Comparison of ENCODE assay signal across 1 cellular context in the genomic region with DNA sequence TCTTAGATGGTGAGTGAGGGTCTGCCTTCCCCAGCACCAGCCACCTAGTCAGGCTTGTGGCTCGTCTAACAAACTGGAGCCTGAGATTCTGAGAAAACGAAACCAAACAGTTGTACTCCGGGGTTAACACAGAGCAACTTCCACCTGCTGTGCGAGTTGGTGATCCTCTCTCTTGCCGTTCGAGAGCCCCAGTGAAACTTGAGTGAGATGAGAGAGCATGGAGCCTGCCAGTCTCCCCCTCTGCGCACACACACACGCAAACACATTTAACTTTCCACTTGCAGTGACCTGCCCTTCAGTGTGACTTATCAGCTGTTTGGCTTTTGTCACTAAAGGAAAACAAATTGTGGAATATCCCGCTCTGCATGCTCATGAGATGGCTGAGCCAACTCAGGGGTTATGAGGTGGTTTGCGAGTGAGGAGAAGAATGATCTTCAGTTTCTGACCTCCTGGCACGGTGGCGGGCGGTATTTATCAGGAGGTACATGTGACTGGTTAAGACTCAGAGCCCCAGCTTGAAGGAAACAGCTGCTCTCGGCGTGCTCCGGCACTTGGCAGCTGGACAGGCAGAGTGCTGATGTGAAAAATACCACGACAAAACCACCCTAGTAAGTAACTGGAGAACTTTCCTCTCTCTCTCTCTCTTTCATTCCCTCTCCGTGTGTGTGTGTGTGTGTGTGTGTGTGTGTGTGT.
TF ChIP-seq lines count a peak whose summit lies in the region.

A gene with protein sequence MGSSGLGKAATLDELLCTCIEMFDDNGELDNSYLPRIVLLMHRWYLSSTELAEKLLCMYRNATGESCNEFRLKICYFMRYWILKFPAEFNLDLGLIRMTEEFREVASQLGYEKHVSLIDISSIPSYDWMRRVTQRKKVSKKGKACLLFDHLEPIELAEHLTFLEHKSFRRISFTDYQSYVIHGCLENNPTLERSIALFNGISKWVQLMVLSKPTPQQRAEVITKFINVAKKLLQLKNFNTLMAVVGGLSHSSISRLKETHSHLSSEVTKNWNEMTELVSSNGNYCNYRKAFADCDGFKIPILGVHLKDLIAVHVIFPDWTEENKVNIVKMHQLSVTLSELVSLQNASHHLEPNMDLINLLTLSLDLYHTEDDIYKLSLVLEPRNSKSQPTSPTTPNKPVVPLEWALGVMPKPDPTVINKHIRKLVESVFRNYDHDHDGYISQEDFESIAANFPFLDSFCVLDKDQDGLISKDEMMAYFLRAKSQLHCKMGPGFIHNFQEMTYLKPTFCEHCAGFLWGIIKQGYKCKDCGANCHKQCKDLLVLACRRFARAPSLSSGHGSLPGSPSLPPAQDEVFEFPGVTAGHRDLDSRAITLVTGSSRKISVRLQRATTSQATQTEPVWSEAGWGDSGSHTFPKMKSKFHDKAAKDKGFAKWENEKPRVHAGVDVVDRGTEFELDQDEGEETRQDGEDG (plus strand): TSS at position 550 of the 693 bp plus-strand sequence. CDS start 38,488 bp downstream, outside the sequence.

TF ChIP-seq in HepG2, 621 proteins besides CTCF, POLR2A, EP300 and RAD21 (continued from another document and continues in another):
- no peak for TF ChIP-seq SETDB1 (CRISPR knock-in tag; IDR thresholded peaks at IDR 0.05; ENCODE audit: borderline replicate concordance)
- TF ChIP-seq AKAP8 (CRISPR knock-in tag; IDR thresholded peaks at IDR 0.05), result no peak
- no peak for TF ChIP-seq ZNF644 (CRISPR knock-in tag; IDR thresholded peaks at IDR 0.05; ENCODE audit: low read depth)
- TF ChIP-seq ELF3 (CRISPR knock-in tag; IDR thresholded peaks at IDR 0.05), result peak; percentile 5; the same call in 1 of the 2 replicates
- TF ChIP-seq, protein P1, sequence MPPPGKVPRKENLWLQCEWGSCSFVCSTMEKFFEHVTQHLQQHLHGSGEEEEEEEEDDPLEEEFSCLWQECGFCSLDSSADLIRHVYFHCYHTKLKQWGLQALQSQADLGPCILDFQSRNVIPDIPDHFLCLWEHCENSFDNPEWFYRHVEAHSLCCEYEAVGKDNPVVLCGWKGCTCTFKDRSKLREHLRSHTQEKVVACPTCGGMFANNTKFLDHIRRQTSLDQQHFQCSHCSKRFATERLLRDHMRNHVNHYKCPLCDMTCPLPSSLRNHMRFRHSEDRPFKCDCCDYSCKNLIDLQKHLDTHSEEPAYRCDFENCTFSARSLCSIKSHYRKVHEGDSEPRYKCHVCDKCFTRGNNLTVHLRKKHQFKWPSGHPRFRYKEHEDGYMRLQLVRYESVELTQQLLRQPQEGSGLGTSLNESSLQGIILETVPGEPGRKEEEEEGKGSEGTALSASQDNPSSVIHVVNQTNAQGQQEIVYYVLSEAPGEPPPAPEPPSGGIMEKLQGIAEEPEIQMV (CRISPR knock-in tag; IDR thresholded peaks at IDR 0.05; ENCODE audit: low read depth), result no peak
- no peak for TF ChIP-seq SALL2 (CRISPR knock-in tag; IDR thresholded peaks at IDR 0.05)
- TF ChIP-seq ZNF556 (CRISPR knock-in tag; IDR thresholded peaks at IDR 0.05; ENCODE audit: borderline replicate concordance), result no peak
- TF ChIP-seq KDM1A (CRISPR knock-in tag; IDR thresholded peaks at IDR 0.05), result no peak
- no peak for TF ChIP-seq EHMT2 (IDR thresholded peaks at IDR 0.05; ENCODE audit: borderline replicate concordance, low read depth, low read length)
- TF ChIP-seq, protein P2, sequence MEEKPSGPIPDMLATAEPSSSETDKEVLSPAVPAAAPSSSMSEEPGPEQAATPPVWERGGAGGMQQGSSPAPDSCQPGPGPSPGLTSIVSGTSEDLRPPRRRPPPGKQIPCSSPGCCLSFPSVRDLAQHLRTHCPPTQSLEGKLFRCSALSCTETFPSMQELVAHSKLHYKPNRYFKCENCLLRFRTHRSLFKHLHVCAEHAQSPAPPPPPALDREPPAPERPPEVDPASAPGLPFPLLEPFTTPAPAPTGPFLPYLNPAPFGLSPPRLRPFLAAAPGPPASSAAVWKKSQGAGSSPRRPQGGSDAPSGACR (CRISPR knock-in tag; IDR thresholded peaks at IDR 0.05), result peak; percentile 55; the same call in 1 of the 2 replicates
- TF ChIP-seq, protein P3, sequence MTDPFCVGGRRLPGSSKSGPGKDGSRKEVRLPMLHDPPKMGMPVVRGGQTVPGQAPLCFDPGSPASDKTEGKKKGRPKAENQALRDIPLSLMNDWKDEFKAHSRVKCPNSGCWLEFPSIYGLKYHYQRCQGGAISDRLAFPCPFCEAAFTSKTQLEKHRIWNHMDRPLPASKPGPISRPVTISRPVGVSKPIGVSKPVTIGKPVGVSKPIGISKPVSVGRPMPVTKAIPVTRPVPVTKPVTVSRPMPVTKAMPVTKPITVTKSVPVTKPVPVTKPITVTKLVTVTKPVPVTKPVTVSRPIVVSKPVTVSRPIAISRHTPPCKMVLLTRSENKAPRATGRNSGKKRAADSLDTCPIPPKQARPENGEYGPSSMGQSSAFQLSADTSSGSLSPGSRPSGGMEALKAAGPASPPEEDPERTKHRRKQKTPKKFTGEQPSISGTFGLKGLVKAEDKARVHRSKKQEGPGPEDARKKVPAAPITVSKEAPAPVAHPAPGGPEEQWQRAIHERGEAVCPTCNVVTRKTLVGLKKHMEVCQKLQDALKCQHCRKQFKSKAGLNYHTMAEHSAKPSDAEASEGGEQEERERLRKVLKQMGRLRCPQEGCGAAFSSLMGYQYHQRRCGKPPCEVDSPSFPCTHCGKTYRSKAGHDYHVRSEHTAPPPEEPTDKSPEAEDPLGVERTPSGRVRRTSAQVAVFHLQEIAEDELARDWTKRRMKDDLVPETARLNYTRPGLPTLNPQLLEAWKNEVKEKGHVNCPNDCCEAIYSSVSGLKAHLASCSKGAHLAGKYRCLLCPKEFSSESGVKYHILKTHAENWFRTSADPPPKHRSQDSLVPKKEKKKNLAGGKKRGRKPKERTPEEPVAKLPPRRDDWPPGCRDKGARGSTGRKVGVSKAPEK (CRISPR knock-in tag; IDR thresholded peaks at IDR 0.05; ENCODE audit: borderline replicate concordance), result peak; percentile 80; the same call in 1 of the 2 replicates
- TF ChIP-seq BORCS8-MEF2B (CRISPR knock-in tag; IDR thresholded peaks at IDR 0.05), result no peak
- TF ChIP-seq FOXJ3 (CRISPR knock-in tag; IDR thresholded peaks at IDR 0.05; ENCODE audit: borderline replicate concordance), result no peak
- TF ChIP-seq MEF2D (CRISPR knock-in tag; IDR thresholded peaks at IDR 0.05), result no peak
- TF ChIP-seq, protein P4, sequence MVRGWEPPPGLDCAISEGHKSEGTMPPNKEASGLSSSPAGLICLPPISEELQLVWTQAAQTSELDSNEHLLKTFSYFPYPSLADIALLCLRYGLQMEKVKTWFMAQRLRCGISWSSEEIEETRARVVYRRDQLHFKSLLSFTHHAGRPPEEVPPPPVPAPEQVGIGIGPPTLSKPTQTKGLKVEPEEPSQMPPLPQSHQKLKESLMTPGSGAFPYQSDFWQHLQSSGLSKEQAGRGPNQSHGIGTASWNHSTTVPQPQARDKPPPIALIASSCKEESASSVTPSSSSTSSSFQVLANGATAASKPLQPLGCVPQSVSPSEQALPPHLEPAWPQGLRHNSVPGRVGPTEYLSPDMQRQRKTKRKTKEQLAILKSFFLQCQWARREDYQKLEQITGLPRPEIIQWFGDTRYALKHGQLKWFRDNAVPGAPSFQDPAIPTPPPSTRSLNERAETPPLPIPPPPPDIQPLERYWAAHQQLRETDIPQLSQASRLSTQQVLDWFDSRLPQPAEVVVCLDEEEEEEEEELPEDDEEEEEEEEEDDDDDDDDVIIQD (CRISPR knock-in tag; IDR thresholded peaks at IDR 0.05; ENCODE audit: low read depth), result no peak
- no peak for TF ChIP-seq ZC3H13 (CRISPR knock-in tag; IDR thresholded peaks at IDR 0.05)
- no peak for TF ChIP-seq SCMH1 (CRISPR knock-in tag; IDR thresholded peaks at IDR 0.05; ENCODE audit: borderline replicate concordance)
- TF ChIP-seq GATA4 (IDR thresholded peaks at IDR 0.05; ENCODE audit: borderline replicate concordance, low read depth), result no peak
- TF ChIP-seq, protein P5, sequence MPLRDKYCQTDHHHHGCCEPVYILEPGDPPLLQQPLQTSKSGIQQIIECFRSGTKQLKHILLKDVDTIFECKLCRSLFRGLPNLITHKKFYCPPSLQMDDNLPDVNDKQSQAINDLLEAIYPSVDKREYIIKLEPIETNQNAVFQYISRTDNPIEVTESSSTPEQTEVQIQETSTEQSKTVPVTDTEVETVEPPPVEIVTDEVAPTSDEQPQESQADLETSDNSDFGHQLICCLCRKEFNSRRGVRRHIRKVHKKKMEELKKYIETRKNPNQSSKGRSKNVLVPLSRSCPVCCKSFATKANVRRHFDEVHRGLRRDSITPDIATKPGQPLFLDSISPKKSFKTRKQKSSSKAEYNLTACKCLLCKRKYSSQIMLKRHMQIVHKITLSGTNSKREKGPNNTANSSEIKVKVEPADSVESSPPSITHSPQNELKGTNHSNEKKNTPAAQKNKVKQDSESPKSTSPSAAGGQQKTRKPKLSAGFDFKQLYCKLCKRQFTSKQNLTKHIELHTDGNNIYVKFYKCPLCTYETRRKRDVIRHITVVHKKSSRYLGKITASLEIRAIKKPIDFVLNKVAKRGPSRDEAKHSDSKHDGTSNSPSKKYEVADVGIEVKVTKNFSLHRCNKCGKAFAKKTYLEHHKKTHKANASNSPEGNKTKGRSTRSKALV (CRISPR knock-in tag; IDR thresholded peaks at IDR 0.05), result no peak
- TF ChIP-seq, protein P6, sequence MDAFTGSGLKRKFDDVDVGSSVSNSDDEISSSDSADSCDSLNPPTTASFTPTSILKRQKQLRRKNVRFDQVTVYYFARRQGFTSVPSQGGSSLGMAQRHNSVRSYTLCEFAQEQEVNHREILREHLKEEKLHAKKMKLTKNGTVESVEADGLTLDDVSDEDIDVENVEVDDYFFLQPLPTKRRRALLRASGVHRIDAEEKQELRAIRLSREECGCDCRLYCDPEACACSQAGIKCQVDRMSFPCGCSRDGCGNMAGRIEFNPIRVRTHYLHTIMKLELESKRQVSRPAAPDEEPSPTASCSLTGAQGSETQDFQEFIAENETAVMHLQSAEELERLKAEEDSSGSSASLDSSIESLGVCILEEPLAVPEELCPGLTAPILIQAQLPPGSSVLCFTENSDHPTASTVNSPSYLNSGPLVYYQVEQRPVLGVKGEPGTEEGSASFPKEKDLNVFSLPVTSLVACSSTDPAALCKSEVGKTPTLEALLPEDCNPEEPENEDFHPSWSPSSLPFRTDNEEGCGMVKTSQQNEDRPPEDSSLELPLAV (CRISPR knock-in tag; conservative IDR thresholded peaks at IDR 0.05; ENCODE audit: low read depth), result no peak
- no peak for TF ChIP-seq ZNF282 (IDR thresholded peaks at IDR 0.05; ENCODE audit: partially characterized antibody)
- TF ChIP-seq ARHGAP35 (CRISPR knock-in tag; IDR thresholded peaks at IDR 0.05; ENCODE audit: borderline replicate concordance), result no peak
- no peak for TF ChIP-seq KLF15 (CRISPR knock-in tag; IDR thresholded peaks at IDR 0.05; ENCODE audit: borderline replicate concordance)
- TF ChIP-seq, protein P7, sequence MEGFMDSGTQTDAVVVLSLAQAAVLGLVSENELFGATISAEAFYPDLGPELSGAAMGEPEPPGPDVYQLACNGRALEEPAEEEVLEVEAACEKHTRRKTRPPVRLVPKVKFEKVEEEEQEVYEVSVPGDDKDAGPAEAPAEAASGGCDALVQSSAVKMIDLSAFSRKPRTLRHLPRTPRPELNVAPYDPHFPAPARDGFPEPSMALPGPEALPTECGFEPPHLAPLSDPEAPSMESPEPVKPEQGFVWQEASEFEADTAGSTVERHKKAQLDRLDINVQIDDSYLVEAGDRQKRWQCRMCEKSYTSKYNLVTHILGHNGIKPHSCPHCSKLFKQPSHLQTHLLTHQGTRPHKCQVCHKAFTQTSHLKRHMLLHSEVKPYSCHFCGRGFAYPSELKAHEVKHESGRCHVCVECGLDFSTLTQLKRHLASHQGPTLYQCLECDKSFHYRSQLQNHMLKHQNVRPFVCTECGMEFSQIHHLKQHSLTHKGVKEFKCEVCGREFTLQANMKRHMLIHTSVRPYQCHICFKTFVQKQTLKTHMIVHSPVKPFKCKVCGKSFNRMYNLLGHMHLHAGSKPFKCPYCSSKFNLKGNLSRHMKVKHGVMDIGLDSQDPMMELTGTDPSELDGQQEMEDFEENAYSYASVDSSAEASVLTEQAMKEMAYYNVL (CRISPR knock-in tag; IDR thresholded peaks at IDR 0.05; ENCODE audit: borderline replicate concordance), result peak; percentile 62; the same call in 1 of the 2 replicates
- TF ChIP-seq MED13 (CRISPR knock-in tag; IDR thresholded peaks at IDR 0.05), result no peak
- TF ChIP-seq ETV6 (CRISPR knock-in tag; conservative IDR thresholded peaks at IDR 0.05), result no peak
- no peak for TF ChIP-seq ADNP (CRISPR knock-in tag; IDR thresholded peaks at IDR 0.05)
- no peak for TF ChIP-seq ZNF550 (CRISPR knock-in tag; IDR thresholded peaks at IDR 0.05; ENCODE audit: borderline replicate concordance)
- TF ChIP-seq, protein P8, sequence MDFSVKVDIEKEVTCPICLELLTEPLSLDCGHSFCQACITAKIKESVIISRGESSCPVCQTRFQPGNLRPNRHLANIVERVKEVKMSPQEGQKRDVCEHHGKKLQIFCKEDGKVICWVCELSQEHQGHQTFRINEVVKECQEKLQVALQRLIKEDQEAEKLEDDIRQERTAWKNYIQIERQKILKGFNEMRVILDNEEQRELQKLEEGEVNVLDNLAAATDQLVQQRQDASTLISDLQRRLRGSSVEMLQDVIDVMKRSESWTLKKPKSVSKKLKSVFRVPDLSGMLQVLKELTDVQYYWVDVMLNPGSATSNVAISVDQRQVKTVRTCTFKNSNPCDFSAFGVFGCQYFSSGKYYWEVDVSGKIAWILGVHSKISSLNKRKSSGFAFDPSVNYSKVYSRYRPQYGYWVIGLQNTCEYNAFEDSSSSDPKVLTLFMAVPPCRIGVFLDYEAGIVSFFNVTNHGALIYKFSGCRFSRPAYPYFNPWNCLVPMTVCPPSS (IDR thresholded peaks at IDR 0.05), result no peak
- no peak for TF ChIP-seq NKX3-1 (CRISPR knock-in tag; IDR thresholded peaks at IDR 0.05)
- no peak for TF ChIP-seq REL (CRISPR knock-in tag; conservative IDR thresholded peaks at IDR 0.05)
- TF ChIP-seq NR2F6 (IDR thresholded peaks at IDR 0.05), result no peak
- no peak for TF ChIP-seq NR2F6 (CRISPR knock-in tag; IDR thresholded peaks at IDR 0.05)
- no peak for TF ChIP-seq NBN (conservative IDR thresholded peaks at IDR 0.05)
- no peak for TF ChIP-seq NCOA1 (CRISPR knock-in tag; IDR thresholded peaks at IDR 0.05)
- TF ChIP-seq, protein P9, sequence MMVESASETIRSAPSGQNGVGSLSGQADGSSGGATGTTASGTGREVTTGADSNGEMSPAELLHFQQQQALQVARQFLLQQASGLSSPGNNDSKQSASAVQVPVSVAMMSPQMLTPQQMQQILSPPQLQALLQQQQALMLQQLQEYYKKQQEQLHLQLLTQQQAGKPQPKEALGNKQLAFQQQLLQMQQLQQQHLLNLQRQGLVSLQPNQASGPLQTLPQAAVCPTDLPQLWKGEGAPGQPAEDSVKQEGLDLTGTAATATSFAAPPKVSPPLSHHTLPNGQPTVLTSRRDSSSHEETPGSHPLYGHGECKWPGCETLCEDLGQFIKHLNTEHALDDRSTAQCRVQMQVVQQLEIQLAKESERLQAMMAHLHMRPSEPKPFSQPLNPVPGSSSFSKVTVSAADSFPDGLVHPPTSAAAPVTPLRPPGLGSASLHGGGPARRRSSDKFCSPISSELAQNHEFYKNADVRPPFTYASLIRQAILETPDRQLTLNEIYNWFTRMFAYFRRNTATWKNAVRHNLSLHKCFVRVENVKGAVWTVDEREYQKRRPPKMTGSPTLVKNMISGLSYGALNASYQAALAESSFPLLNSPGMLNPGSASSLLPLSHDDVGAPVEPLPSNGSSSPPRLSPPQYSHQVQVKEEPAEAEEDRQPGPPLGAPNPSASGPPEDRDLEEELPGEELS (CRISPR knock-in tag; IDR thresholded peaks at IDR 0.05), result no peak
- no peak for TF ChIP-seq ZNF17 (CRISPR knock-in tag; IDR thresholded peaks at IDR 0.05)
- 0 out of 2 replicates have a peak, but pooled peaks have one; percentile 18 for TF ChIP-seq KDM3A (CRISPR knock-in tag; IDR thresholded peaks at IDR 0.05; ENCODE audit: low read depth)
